12 cellular contexts compared by ENCODE assay signal in genomic region chr2:61255580-61256437, GRCh38.
DNase-seq lines count a peak whose midpoint lies in the region; ATAC-seq, FAIRE-seq and TF ChIP-seq lines count a peak whose summit lies in the region.
"Had no signal": no experiment of that assay in that cellular context is flagged by ENCODE, and none has a peak within 500 bp of the region (broad histone marks: within the 10 kb centered on the region; RNA-seq: fewer than 3 reads in every experiment).

No MANE protein-coding gene starts in this region.

- H3K9me3 ChIP-seq in PC-3 (ENCODE audit: low read length): no peaks in the 10 kb centered on the region
- no peaks in the 10 kb centered on the region for H3K9me3 ChIP-seq in endothelial cell of umbilical vein (replicated peaks; ENCODE audit: control insufficient read depth, insufficient read depth, low read length)
- no peaks in the 10 kb centered on the region for H3K9me3 ChIP-seq in osteoblast (ENCODE audit: low read depth, low read length)

- no peak for TF ChIP-seq POLR2A in endothelial cell of umbilical vein (IDR thresholded peaks at IDR 0.05; ENCODE audit: low read depth, low read length)

- H3F3A ChIP-seq in PC-3 (ENCODE audit: low read length, unreplicated experiment): no peaks in the 10 kb centered on the region

- intact Hi-C loops in PC-3 (cut with micrococcal nuclease) (no loop called here), endothelial cell of umbilical vein (cut with micrococcal nuclease) (no loop called here)

- DNase-seq in GM03348 (ENCODE audit: low spot score) (peak; percentile 56), PC-3 (peak; percentile 81), endothelial cell of umbilical vein (ENCODE audit: low read depth, low spot score) (peak; percentile 86), osteoblast (ENCODE audit: insufficient read length, low spot score, missing footprints) (peak; percentile 59), NCI-H2107 (lab: John Stamatoyannopoulos, UW) (no peak), NCI-H446 treated with DMSO at 0.1 percent for 48 hours (lab: John Stamatoyannopoulos, UW) (no peak), medulla oblongata (ENCODE audit: extremely low spot score) (no peak), NCI-H128 (lab: John Stamatoyannopoulos, UW; ENCODE audit: unreplicated experiment) (no peak)
- DNase-seq: activated naive CD8-positive, alpha-beta T cell treated with anti-CD3 and anti-CD28 coated beads, Interleukin-2, amount 10 ng/mL, durations not matched to agents 7 days and 5 days; NCI-H2081 had no signal

- H3K9ac ChIP-seq in PC-3 (ENCODE audit: low read length) (peak overlapping the region; percentile 10; the same call in 1 of the 2 replicates), endothelial cell of umbilical vein (replicated peaks; ENCODE audit: extremely low read depth, insufficient read depth, low read length) (peak overlapping the region; percentile 66)

- H3K4me3 ChIP-seq in PC-3 (ENCODE audit: low read length) (peak overlapping the region; percentile 36), endothelial cell of umbilical vein (replicated peaks in 1 of 3; ENCODE audit: insufficient read depth in 1 of 3, low read depth in 1 of 3, low read length in 3 of 3) (no peak overlapping the region), osteoblast (ENCODE audit: insufficient read depth, low read length) (no peak overlapping the region)

- H4K20me1 ChIP-seq in PC-3 (ENCODE audit: low read length) (no peaks in the 10 kb centered on the region), endothelial cell of umbilical vein (replicated peaks; ENCODE audit: control insufficient read depth, extremely low read depth, insufficient read depth, low read length) (no peaks in the 10 kb centered on the region), osteoblast (ENCODE audit: insufficient read depth, low read length) (no peaks in the 10 kb centered on the region)

- H2AFZ ChIP-seq in PC-3 (ENCODE audit: low read length): no peak overlapping the region
- H2AFZ ChIP-seq in endothelial cell of umbilical vein (ENCODE audit: low read depth, low read length): no peak overlapping the region
- H2AFZ ChIP-seq in osteoblast (ENCODE audit: low read length): no peak overlapping the region

- dilution Hi-C loops in endothelial cell of umbilical vein (cut with MboI; ENCODE audit: extremely low pct_ligation_motif_present, low sequenced_read_pairs): no loop called here

- TSS peak; percentile 3 for BruUV-seq in PC-3 (replicated peaks; lab: Mats Ljungman, UMichigan)
- BruUV-seq in endothelial cell of umbilical vein (replicated peaks; lab: Mats Ljungman, UMichigan): no TSS peak

- POLR2A ChIA-PET in PC-3 (lab: Charles Lee; ENCODE audit: unreplicated experiment) (no interaction called here), endothelial cell of umbilical vein (lab: Charles Lee) (interaction anchor here (0.6 to 1.4 kb wide), 3 partner anchors 17 to 212 kb away, joined by 3 to 5 read pairs (median 4); no protein-coding TSS in a partner anchor)

- TF ChIP-seq CTCF in PC-3 (conservative IDR thresholded peaks at IDR 0.05; ENCODE audit: low read depth, low read length): no peak
- no peak for TF ChIP-seq CTCF in endothelial cell of umbilical vein (IDR thresholded peaks at IDR 0.05; ENCODE audit: extremely low read depth in 1 of 2, insufficient read depth in 1 of 2, low read depth in 1 of 2, low read length in 2 of 2)
- no peak for TF ChIP-seq CTCF in osteoblast (IDR thresholded peaks at IDR 0.05; ENCODE audit: extremely low read depth, low read depth, low read length)

- H3K4me2 ChIP-seq in PC-3 (ENCODE audit: low read length) (peak overlapping the region; percentile 68), endothelial cell of umbilical vein (ENCODE audit: insufficient read depth, low read length) (peak overlapping the region; percentile 78), osteoblast (ENCODE audit: insufficient read depth, low read length) (peak overlapping the region; percentile 45)

- peak overlapping the region; percentile 67 for H3K27ac ChIP-seq in PC-3 (ENCODE audit: low read length)
- H3K27ac ChIP-seq in endothelial cell of umbilical vein (ENCODE audit: insufficient read depth, low read depth, low read length): peak overlapping the region; percentile 94
- H3K27ac ChIP-seq in osteoblast (ENCODE audit: low read depth, low read length): peak overlapping the region; percentile 39

- H3K4me1 ChIP-seq in PC-3 (ENCODE audit: insufficient read depth, low read length) (peaks cover 45% of the 10 kb centered on the region), endothelial cell of umbilical vein (ENCODE audit: control insufficient read depth, extremely low read depth, insufficient read depth, low read length) (peaks cover 28% of the 10 kb centered on the region), osteoblast (ENCODE audit: insufficient read depth, low read length) (peaks cover 32% of the 10 kb centered on the region)

- H3K9me2 ChIP-seq in PC-3 (replicated peaks; ENCODE audit: low read length): no peaks in the 10 kb centered on the region

- no peaks in the 10 kb centered on the region for H3K9me1 ChIP-seq in endothelial cell of umbilical vein (replicated peaks; ENCODE audit: control insufficient read depth, extremely low read depth, insufficient read depth, low read length)

- CTCF ChIA-PET in PC-3 (lab: Charles Lee) (no interaction called here), endothelial cell of umbilical vein (lab: Charles Lee) (interaction anchor here (0.7 to 2.4 kb wide), 8 partner anchors 9 to 120 kb away, joined by 4 to 10 read pairs (median 4); no protein-coding TSS in a partner anchor)

- H3K79me2 ChIP-seq in PC-3 (ENCODE audit: low read length) (no peaks in the 10 kb centered on the region), endothelial cell of umbilical vein (ENCODE audit: control insufficient read depth, insufficient read depth, low read length) (no peaks in the 10 kb centered on the region), osteoblast (ENCODE audit: insufficient read depth, low read length) (no peaks in the 10 kb centered on the region)

- H3K36me3 ChIP-seq in PC-3 (ENCODE audit: low read depth, low read length) (peaks cover 13% of the 10 kb centered on the region), endothelial cell of umbilical vein (ENCODE audit: control insufficient read depth in 2 of 2, extremely low read depth in 1 of 2, insufficient read depth in 2 of 2, low read length in 2 of 2) (peaks cover 2 to 3% of the 10 kb centered on the region in 2 experiments), osteoblast (ENCODE audit: insufficient read depth, low read length) (peaks cover 42% of the 10 kb centered on the region)

- H3K27me3 ChIP-seq in PC-3 (ENCODE audit: low read length): no peaks in the 10 kb centered on the region
- no peaks in the 10 kb centered on the region for H3K27me3 ChIP-seq in endothelial cell of umbilical vein (ENCODE audit: control insufficient read depth in 2 of 2, insufficient read depth in 2 of 2, low read length in 2 of 2)
- no peaks in the 10 kb centered on the region for H3K27me3 ChIP-seq in osteoblast (ENCODE audit: insufficient read depth, low read length)

- peak; percentile 99 for ATAC-seq in PC-3

- FAIRE-seq in endothelial cell of umbilical vein (lab: Jason Lieb, UNC): peak; percentile 84
- FAIRE-seq: endometrium, urothelium cell line had no signal

TF ChIP-seq in endothelial cell of umbilical vein, 7 proteins besides CTCF, POLR2A, EP300 and RAD21:
- no peak for TF ChIP-seq EZH2 (IDR thresholded peaks at IDR 0.05; ENCODE audit: borderline replicate concordance, low read depth, low read length, severe bottlenecking)
- peak; percentile 82 for TF ChIP-seq FOS (IDR thresholded peaks at IDR 0.05; ENCODE audit: borderline replicate concordance, insufficient read depth, low read length)
- peak; percentile 91 for TF ChIP-seq JUN (IDR thresholded peaks at IDR 0.05; ENCODE audit: borderline replicate concordance, insufficient read depth, insufficient read length, low read depth)
- no peak for TF ChIP-seq MYC (IDR thresholded peaks at IDR 0.05; ENCODE audit: low read depth, low read length)
- TF ChIP-seq GATA2 (IDR thresholded peaks at IDR 0.05; ENCODE audit: insufficient read depth, insufficient read length, low read depth, low read length): peak; percentile 96
- peak; percentile 75 for TF ChIP-seq POLR2AphosphoS5 (IDR thresholded peaks at IDR 0.05; ENCODE audit: insufficient read depth, low read depth, low read length)
- TF ChIP-seq MAX (IDR thresholded peaks at IDR 0.05; ENCODE audit: insufficient read depth, insufficient read length): no peak

Comparison
In these comparisons a context has a peak if more than half of its experiments do, and no peak if none do; other contexts are left out.
1. DNase-seq: peak in GM03348 (single experiment), PC-3 (single experiment), endothelial cell of umbilical vein (single experiment) and osteoblast (single experiment); none in NCI-H2107 (single experiment), NCI-H446 treated with DMSO at 0.1 percent for 48 hours (single experiment), medulla oblongata (single experiment) and NCI-H128 (single experiment).
2. H3K27ac ChIP-seq: peak in every context shown above with its lines; median percentile 94 in endothelial cell of umbilical vein; 67 in PC-3; 39 in osteoblast.
3. Peak in every context shown above with its lines, with median percentiles within 50 percentile points of each other: H3K4me2 ChIP-seq.